ENCODE assay signal across 11 cellular contexts in the genomic region with DNA sequence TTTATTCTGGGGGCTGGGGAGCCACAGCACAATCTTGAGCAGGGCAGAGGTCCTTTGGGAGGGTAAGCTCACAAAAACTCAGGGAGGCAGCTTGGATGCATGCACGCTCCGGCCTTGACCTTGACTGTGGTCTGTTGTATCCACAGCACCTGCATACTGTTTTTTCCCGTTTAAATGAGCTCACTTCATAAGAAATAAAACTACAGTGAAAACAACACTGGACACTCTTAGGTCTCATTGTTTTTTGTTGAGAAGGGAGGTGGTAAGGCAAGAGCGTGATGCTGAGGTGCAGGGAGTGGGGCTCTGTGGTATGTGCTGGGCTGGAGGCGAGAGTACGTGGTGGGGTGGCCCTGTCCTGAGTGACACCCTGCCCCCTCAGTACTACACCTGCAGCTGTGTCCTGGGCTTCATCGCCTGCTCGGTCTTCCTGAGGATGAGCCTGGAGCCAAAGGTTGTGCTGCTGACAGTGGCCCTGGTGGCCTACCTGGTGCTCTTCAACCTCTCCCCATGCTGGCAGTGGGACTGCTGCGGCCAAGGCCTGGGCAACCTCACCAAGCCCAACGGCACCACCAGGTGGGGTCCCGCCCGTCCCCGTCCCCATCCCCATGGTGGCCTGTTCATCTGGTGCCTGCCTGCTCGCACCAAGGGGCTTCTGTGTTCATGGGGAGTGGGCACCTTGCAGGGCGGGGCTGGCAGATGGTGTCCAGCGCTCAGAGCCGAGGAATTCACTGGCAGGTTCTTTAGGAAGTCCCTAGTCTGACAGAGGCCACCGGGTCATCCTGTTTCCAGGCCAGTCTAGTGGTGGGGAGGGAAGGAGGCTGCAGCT. TPM values are rescaled to one million over a fixed set of nuclear protein-coding genes. Genes with fewer than 3 reads are reported as not detected.
A peak's percentile ranks its signal among the peaks of the same experiment; 100 is the strongest.
DNase-seq lines count a peak whose midpoint lies in the region; ATAC-seq and TF ChIP-seq lines count a peak whose summit lies in the region.
"Had no signal": no experiment of that assay in that cellular context is flagged by ENCODE, and none has a peak within 500 bp of the region (broad histone marks: within the 10 kb centered on the region; RNA-seq: fewer than 3 reads in every experiment).

No MANE protein-coding gene starts in this region.

- CTCF ChIA-PET in activated CD8-positive, alpha-beta T cell treated with anti-CD3 and anti-CD28 coated beads for 36 hours (lab: Charles Lee) = interaction anchor here (1.1 to 1.9 kb wide), 2 partner anchors 16 to 44 kb away, joined by 5 to 8 read pairs; no protein-coding TSS in a partner anchor

- no peaks in the 10 kb centered on the region for H3K9me3 ChIP-seq in thyroid gland

- no peak for TF ChIP-seq CTCF in activated CD8-positive, alpha-beta T cell treated with anti-CD3 and anti-CD28 coated beads for 36 hours (IDR thresholded peaks at IDR 0.05)
- TF ChIP-seq CTCF in thyroid gland (IDR thresholded peaks at IDR 0.05) = no peak

- no peak overlapping the region for H3K4me3 ChIP-seq in thyroid gland (replicated peaks in 1 of 3)

- peaks cover 16% of the 10 kb centered on the region for H3K4me1 Mint-ChIP-seq in activated CD8-positive, alpha-beta T cell treated with anti-CD3 and anti-CD28 coated beads for 36 hours (ENCODE audit: low read depth)

- TF ChIP-seq POLR2A in thyroid gland (IDR thresholded peaks at IDR 0.05) = no peak

- POLR2A ChIA-PET in activated CD8-positive, alpha-beta T cell treated with anti-CD3 and anti-CD28 coated beads for 36 hours (lab: Charles Lee) = interaction anchor here (0.9 to 2.2 kb wide), 2 partner anchors 13 to 17 kb away, joined by 3 to 6 read pairs; no protein-coding TSS in a partner anchor

- H3K27ac Mint-ChIP-seq in activated CD8-positive, alpha-beta T cell treated with anti-CD3 and anti-CD28 coated beads for 36 hours = peak overlapping the region; percentile 64
- H3K27ac Mint-ChIP-seq: nephron progenitor cell had no signal

- DNase-seq in Right ventricle myocardium superior (peak; percentile 35), left cardiac atrium (no peak), left lobe of liver (ENCODE audit: low spot score) (peak; percentile 45), ureter (ENCODE audit: low spot score) (peak; percentile 37), thyroid gland (no peak), NCI-H82 treated with DMSO at 0.1 percent for 48 hours (lab: John Stamatoyannopoulos, UW; ENCODE audit: unreplicated experiment) (no peak)
- DNase-seq in activated CD8-positive, alpha-beta T cell treated with anti-CD3 and anti-CD28 coated beads for 36 hours = no peak
- DNase-seq: amniotic stem cell; nephron progenitor cell; stimulated activated naive CD4-positive, alpha-beta T cell had no signal

- H3K36me3 ChIP-seq in thyroid gland = peaks cover 0 to 16% of the 10 kb centered on the region in 2 donors

- no peaks in the 10 kb centered on the region for H3K9me3 Mint-ChIP-seq in activated CD8-positive, alpha-beta T cell treated with anti-CD3 and anti-CD28 coated beads for 36 hours
- H3K9me3 Mint-ChIP-seq: nephron progenitor cell had no signal

- WGBS in thyroid gland, 2 donors = 80 to 88% methylated on average over 12 of the region's 18 CpGs

- no peaks in the 10 kb centered on the region for H3K27me3 Mint-ChIP-seq in activated CD8-positive, alpha-beta T cell treated with anti-CD3 and anti-CD28 coated beads for 36 hours

- no peaks in the 10 kb centered on the region for H3K27me3 ChIP-seq in thyroid gland

- peaks cover 31% of the 10 kb centered on the region for H3K36me3 Mint-ChIP-seq in activated CD8-positive, alpha-beta T cell treated with anti-CD3 and anti-CD28 coated beads for 36 hours (ENCODE audit: low read depth)

- H3K27ac ChIP-seq in thyroid gland = no peak overlapping the region

- ATAC-seq in Right ventricle myocardium superior (ENCODE audit: poor library complexity) (no peak), left cardiac atrium (no peak), left lobe of liver (peak; percentile 16), HG02970 (IDR thresholded peaks at IDR 0.05; ENCODE audit: low FRiP score, unreplicated experiment) (no peak)
- no peak for ATAC-seq in activated CD8-positive, alpha-beta T cell treated with anti-CD3 and anti-CD28 coated beads for 36 hours

- no peaks in the 10 kb centered on the region for H3K4me1 ChIP-seq in thyroid gland

- H3K4me3 Mint-ChIP-seq in activated CD8-positive, alpha-beta T cell treated with anti-CD3 and anti-CD28 coated beads for 36 hours = no peak overlapping the region
- H3K4me3 Mint-ChIP-seq: nephron progenitor cell had no signal

- intact Hi-C loops in Right ventricle myocardium superior (cut with DNase I) = no loop called here
- intact Hi-C loops in left cardiac atrium (cut with DNase I) = no loop called here
- intact Hi-C loops in activated CD8-positive, alpha-beta T cell treated with anti-CD3 and anti-CD28 coated beads for 36 hours (cut with micrococcal nuclease) = loop anchor here (5.0 kb wide), 1 partner anchor 33 kb away; no protein-coding TSS in a partner anchor
- intact Hi-C loops in thyroid gland (cut with DNase I) = loop anchor here (10.0 kb wide), 1 partner anchor 56 kb away; no protein-coding TSS in a partner anchor

RNA-seq across cellular contexts. Expression of a gene that starts 44.2 kb away (rescaled TPM):
- total RNA-seq in Right ventricle myocardium superior (9.3 TPM), left cardiac atrium (10 to 100 TPM; 14.3 to 23.7 TPM), left lobe of liver (4.9 TPM), ureter (18.6 TPM), thyroid gland (1 to 10 TPM; 4.2 to 8.2 (median 7.1) TPM)
- total RNA-seq in activated CD8-positive, alpha-beta T cell treated with anti-CD3 and anti-CD28 coated beads for 36 hours = 10 to 100 TPM; 89.9 to 92.1 TPM

RNA-seq across cellular contexts. Expression of a gene that starts 58.3 kb away (rescaled TPM):
- total RNA-seq in Right ventricle myocardium superior = 39.1 TPM
- 10 to 100 TPM; 41.7 to 43.4 TPM for total RNA-seq in left cardiac atrium
- 10 to 100 TPM; 76.2 to 93.4 TPM for total RNA-seq in activated CD8-positive, alpha-beta T cell treated with anti-CD3 and anti-CD28 coated beads for 36 hours
- total RNA-seq in left lobe of liver = 17.9 TPM
- total RNA-seq in ureter = 63.7 TPM
- total RNA-seq in thyroid gland = 10 to 100 TPM; 41.4 to 56.0 (median 46.8) TPM

Comparison
In these comparisons a context has a peak if more than half of its experiments do, and no peak if none do; other contexts are left out.
1. DNase-seq: peak in Right ventricle myocardium superior (single experiment), left lobe of liver (single experiment) and ureter (single experiment); none in left cardiac atrium (single experiment), activated CD8-positive, alpha-beta T cell treated with anti-CD3 and anti-CD28 coated beads for 36 hours (single experiment), thyroid gland (0 of 2) and NCI-H82 treated with DMSO at 0.1 percent for 48 hours (single experiment).
2. intact Hi-C loops: an anchor here in activated CD8-positive, alpha-beta T cell treated with anti-CD3 and anti-CD28 coated beads for 36 hours (5.0 kb wide) and thyroid gland (10.0 kb wide); none called in Right ventricle myocardium superior and left cardiac atrium.